ENCODE assay signal across 14 cellular contexts in the genomic region with DNA sequence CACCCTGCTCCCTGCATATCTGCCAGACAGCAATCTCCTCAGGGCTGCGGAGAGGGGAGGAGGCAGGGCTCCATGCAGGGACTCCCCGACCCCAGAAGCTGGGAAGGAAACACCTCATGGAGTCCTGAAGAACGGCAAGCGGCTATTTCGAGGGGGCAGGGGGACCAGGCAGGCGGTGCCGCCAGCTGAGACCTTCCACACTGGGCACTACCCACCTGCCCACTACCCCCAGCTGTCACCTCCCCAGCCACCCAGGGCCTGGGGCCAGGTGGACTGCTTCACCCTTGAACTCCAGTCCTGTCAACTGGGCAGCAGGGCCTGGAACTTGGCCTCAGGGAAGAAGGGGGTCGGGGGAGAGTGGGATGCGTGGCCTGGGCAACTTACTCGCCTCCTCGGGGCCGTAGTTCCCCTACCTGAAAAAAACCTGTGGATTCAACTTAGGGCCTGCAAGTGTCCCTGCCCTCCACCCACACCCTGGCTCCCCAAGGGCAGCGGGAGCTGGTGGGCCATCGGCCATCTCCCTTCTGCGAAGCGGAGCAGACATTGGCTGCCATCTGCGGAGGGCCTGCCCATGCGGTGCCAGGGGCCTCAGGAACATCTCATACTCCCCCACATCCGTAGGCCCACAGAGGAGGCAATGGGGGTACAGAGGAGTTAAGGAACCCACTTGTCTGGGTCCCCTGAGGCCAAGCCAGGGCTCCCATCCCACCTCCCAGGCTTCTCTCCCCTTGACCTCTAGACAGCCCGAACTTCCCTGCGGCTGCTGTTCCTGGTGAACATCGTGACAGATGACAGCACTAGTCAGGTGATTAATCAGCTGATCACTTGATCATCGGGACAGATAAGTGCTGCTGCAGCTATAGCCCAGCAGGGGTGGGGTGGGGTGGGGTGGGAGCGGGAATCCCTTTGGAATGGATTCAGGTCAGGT. TPM values are rescaled to one million over a fixed set of nuclear protein-coding genes. Genes with fewer than 3 reads are reported as not detected.
DNase-seq lines count a peak whose midpoint lies in the region; ATAC-seq and TF ChIP-seq lines count a peak whose summit lies in the region.
"Had no signal": no experiment of that assay in that cellular context is flagged by ENCODE, and none has a peak within 500 bp of the region (broad histone marks: within the 10 kb centered on the region; RNA-seq: fewer than 3 reads in every experiment).

No MANE protein-coding gene starts in this region.

- TF ChIP-seq POLR2A in breast epithelium (IDR thresholded peaks at IDR 0.05) = no peak

- H3K27me3 ChIP-seq in breast epithelium = no peaks in the 10 kb centered on the region
- no peaks in the 10 kb centered on the region for H3K27me3 ChIP-seq in layer of hippocampus (ENCODE audit: control insufficient read depth, insufficient read depth, low read length)
- H3K27me3 ChIP-seq in A673 (replicated peaks; ENCODE audit: insufficient read depth, low read depth, low read length, poor library complexity) = no peaks in the 10 kb centered on the region

- H3K36me3 ChIP-seq in breast epithelium (no peaks in the 10 kb centered on the region), A673 (ENCODE audit: insufficient read depth, low read length, poor library complexity, severe bottlenecking) (no peaks in the 10 kb centered on the region)

- ATAC-seq in activated T-helper 17 cell treated with anti-CD3 and anti-CD28 coated beads, Interleukin-2, amount 50 U/mL, for 72 hours (replicated peaks) = no peak
- ATAC-seq: activated T-cell treated with anti-CD3 and anti-CD28 coated beads, Interleukin-2, amount 50 U/mL, for 72 hours had no signal

- H3K4me1 Mint-ChIP-seq in MCF 10A (ENCODE audit: insufficient read depth, unreplicated experiment) = peaks cover 25% of the 10 kb centered on the region
- peaks cover 29% of the 10 kb centered on the region for H3K4me1 Mint-ChIP-seq in activated T-helper 17 cell treated with anti-CD3 and anti-CD28 coated beads, Interleukin-2, amount 50 U/mL, for 72 hours

- H3K4me1 ChIP-seq in breast epithelium = peaks cover 27 to 63% of the 10 kb centered on the region in 2 donors
- H3K4me1 ChIP-seq in A673 (ENCODE audit: insufficient read depth, low read length, poor library complexity, severe bottlenecking) = peaks cover 8% of the 10 kb centered on the region

- H3K27me3 Mint-ChIP-seq in MCF 10A (ENCODE audit: insufficient read depth, unreplicated experiment) = no peaks in the 10 kb centered on the region
- H3K27me3 Mint-ChIP-seq in activated T-helper 17 cell treated with anti-CD3 and anti-CD28 coated beads, Interleukin-2, amount 50 U/mL, for 72 hours = no peaks in the 10 kb centered on the region

- no peak overlapping the region for H3K4me3 ChIP-seq in breast epithelium
- no peak overlapping the region for H3K4me3 ChIP-seq in A673 (ENCODE audit: low read depth, low read length, poor library complexity, severe bottlenecking)
- H3K4me3 ChIP-seq: GM23248 had no signal

- POLR2A ChIA-PET in MCF 10A (lab: Yijun Ruan, JAX) (no interaction called here), A673 (lab: Charles Lee; ENCODE audit: low non-redundant PET) (no interaction called here)

- no peak overlapping the region for H3K4me3 Mint-ChIP-seq in MCF 10A (ENCODE audit: unreplicated experiment)
- H3K4me3 Mint-ChIP-seq in activated T-helper 17 cell treated with anti-CD3 and anti-CD28 coated beads, Interleukin-2, amount 50 U/mL, for 72 hours = peak overlapping the region; percentile 92

- CTCF ChIA-PET in MCF 10A (lab: Yijun Ruan, JAX) (interaction anchor here (1.3 to 1.4 kb wide), 2 partner anchors 7 to 37 kb away, joined by 6 to 9 read pairs; no protein-coding TSS in a partner anchor), A673 (lab: Charles Lee) (interaction anchor here (0.6 kb wide), 1 partner anchor 44 kb away, joined by 5 read pairs; no protein-coding TSS in a partner anchor)

- no peak for DNase-seq in breast epithelium (ENCODE audit: low spot score in 2 of 2)
- no peak for DNase-seq in MCF 10A (ENCODE audit: unreplicated experiment)
- no peak for DNase-seq in SHP77 (lab: John Stamatoyannopoulos, UW)
- no peak for DNase-seq in stimulated activated CD8-positive, alpha-beta memory T cell treated with anti-CD3 and anti-CD28 coated beads, Interleukin-4, amount 100 ng/mL, for 48 hours
- no peak for DNase-seq in A673 (ENCODE audit: low spot score)
- DNase-seq: activated CD4-positive, CD25-positive, alpha-beta regulatory T cell; activated T-cell treated with anti-CD3 and anti-CD28 coated beads, Interleukin-2, amount 50 U/mL, for 72 hours; GM23248; mammary epithelial cell; NCI-H1092 treated with DMSO at 0.1 percent for 48 hours; OCI-M1 had no signal

- TF ChIP-seq CTCF in breast epithelium (IDR thresholded peaks at IDR 0.05) (no peak), MCF 10A (IDR thresholded peaks at IDR 0.05; ENCODE audit: unreplicated experiment) (no peak), A673 (conservative IDR thresholded peaks at IDR 0.05; ENCODE audit: low read depth, low read length) (no peak)

- H3K27ac Mint-ChIP-seq in MCF 10A (ENCODE audit: low read depth, unreplicated experiment) = no peak overlapping the region
- peak overlapping the region; percentile 100 for H3K27ac Mint-ChIP-seq in activated T-helper 17 cell treated with anti-CD3 and anti-CD28 coated beads, Interleukin-2, amount 50 U/mL, for 72 hours

- H3K27ac ChIP-seq in breast epithelium (peak overlapping the region; percentile 99), layer of hippocampus (ENCODE audit: low read depth, low read length) (peak overlapping the region; percentile 100), temporal lobe (ENCODE audit: low read depth, low read length) (peak overlapping the region; percentile 100), A673 (ENCODE audit: low read depth, low read length, poor library complexity, severe bottlenecking) (no peak overlapping the region)
- H3K27ac ChIP-seq: GM23248 had no signal

- intact Hi-C loops in breast epithelium (cut with DNase I; ENCODE audit: low total_unique reads) = no loop called here
- intact Hi-C loops in MCF 10A (cut with micrococcal nuclease) = no loop called here
- intact Hi-C loops in A673 (cut with micrococcal nuclease; ENCODE audit: unreplicated experiment) = no loop called here

- BruUV-seq in MCF 10A (replicated peaks; lab: Mats Ljungman, UMichigan) (no TSS peak), A673 (replicated peaks; lab: Mats Ljungman, UMichigan) (no TSS peak)

- H3K36me3 Mint-ChIP-seq in MCF 10A (ENCODE audit: insufficient read depth, unreplicated experiment) = peaks cover 8% of the 10 kb centered on the region
- peaks cover 46% of the 10 kb centered on the region for H3K36me3 Mint-ChIP-seq in activated T-helper 17 cell treated with anti-CD3 and anti-CD28 coated beads, Interleukin-2, amount 50 U/mL, for 72 hours (ENCODE audit: low read depth)

- H3K9me3 Mint-ChIP-seq in MCF 10A (ENCODE audit: unreplicated experiment) = no peaks in the 10 kb centered on the region
- H3K9me3 Mint-ChIP-seq in activated T-helper 17 cell treated with anti-CD3 and anti-CD28 coated beads, Interleukin-2, amount 50 U/mL, for 72 hours = no peaks in the 10 kb centered on the region
- H3K9me3 Mint-ChIP-seq: activated T-cell treated with anti-CD3 and anti-CD28 coated beads, Interleukin-2, amount 50 U/mL, for 72 hours had no signal

- H3K9me3 ChIP-seq in breast epithelium (no peaks in the 10 kb centered on the region), A673 (ENCODE audit: low read depth, low read length, poor library complexity, severe bottlenecking) (no peaks in the 10 kb centered on the region)

RNA-seq across cellular contexts. Expression of gene RALGDS, which starts 18.5 kb away (rescaled TPM):
- total RNA-seq in breast epithelium = 10 to 100 TPM; 52.0 to 94.1 (median 79.3) TPM
- total RNA-seq in MCF 10A (2022) = 14.2 and 15.4 TPM in 2 replicates
- total RNA-seq in activated T-helper 17 cell treated with anti-CD3 and anti-CD28 coated beads, Interleukin-2, amount 50 U/mL, for 72 hours = 100 to 1,000 TPM; 101 to 156 TPM
- total RNA-seq in temporal lobe = 92.0 TPM
- total RNA-seq in A673 (2021) = 40.1 and 42.3 TPM in 2 replicates

RNA-seq across cellular contexts. Expression of gene GBGT1, which starts 24.2 kb away (rescaled TPM):
- total RNA-seq in breast epithelium (10 to 100 TPM; 14.8 to 21.3 (median 15.0) TPM), MCF 10A (2022) (not detected in 2 replicates), temporal lobe (1.5 TPM), A673 (2021) (1.8 and 2.6 TPM in 2 replicates)
- 1 to 10 TPM; 2.8 to 7.2 TPM for total RNA-seq in activated T-helper 17 cell treated with anti-CD3 and anti-CD28 coated beads, Interleukin-2, amount 50 U/mL, for 72 hours
